In genomic region chr1:17419626-17420328, GRCh38 we compare ENCODE assay signal across 8 cellular contexts. TPM values are rescaled to one million over a fixed set of nuclear protein-coding genes. Genes with fewer than 3 reads are reported as not detected.
DNase-seq lines count a peak whose midpoint lies in the region; ATAC-seq and TF ChIP-seq lines count a peak whose summit lies in the region.

No MANE protein-coding gene starts in this region.

- peaks cover 47% of the 10 kb centered on the region; the same call in 1 of the 2 replicates for H3K79me2 ChIP-seq in SK-N-SH (ENCODE audit: insufficient read depth)

- no peak overlapping the region for H2AFZ ChIP-seq in SK-N-SH (ENCODE audit: low read depth)

- H3K27me3 ChIP-seq in SK-N-SH (ENCODE audit: insufficient read depth) (no peaks in the 10 kb centered on the region), heart left ventricle (no peaks in the 10 kb centered on the region), prostate gland (replicated peaks; ENCODE audit: insufficient read depth) (no peaks in the 10 kb centered on the region)

- POLR2A ChIA-PET in SK-N-SH (lab: Yijun Ruan, JAX) = no interaction called here

- no peak for TF ChIP-seq EP300 in SK-N-SH (IDR thresholded peaks at IDR 0.05; ENCODE audit: borderline replicate concordance in 1 of 2, low read depth in 1 of 2, low read length in 1 of 2)

- CTCF ChIA-PET in SK-N-SH (lab: Yijun Ruan, JAX) = interaction anchor here (0.6 to 1.2 kb wide), 10 partner anchors 13 to 628 kb away, joined by 3 to 8 read pairs (median 4); no protein-coding TSS in a partner anchor

- TF ChIP-seq POLR2A in heart left ventricle (IDR thresholded peaks at IDR 0.05) (peak in 1 of 2 donors; percentile 23), prostate gland (IDR thresholded peaks at IDR 0.05) (no peak)

- H4K20me1 ChIP-seq in SK-N-SH (ENCODE audit: insufficient read depth) = peaks cover 37% of the 10 kb centered on the region

- H3K4me3 ChIP-seq in SK-N-SH (ENCODE audit: low read depth in 2 of 2, low read length in 1 of 2) (peak overlapping the region in 1 of 2 experiments; percentile 36; a peak in 1 of 4 replicates), heart left ventricle (peak overlapping the region in 1 of 12 donors; percentile 13), prostate gland (no peak overlapping the region)

- H3K4me2 ChIP-seq in SK-N-SH = no peak overlapping the region

- 47% methylated on average over 36 of the region's 42 CpGs for WGBS in SK-N-SH (ENCODE audit: low lambda C conversion rate)
- WGBS in heart left ventricle, 4 donors = 25 to 36% (median 28%) methylated on average over 28 to 42 of the region's 42 CpGs
- 35% methylated on average over 42 of the region's 42 CpGs for WGBS in prostate gland

- no peaks in the 10 kb centered on the region for H3K9me2 ChIP-seq in SK-N-SH

- H3K36me3 ChIP-seq in SK-N-SH (replicated peaks in 1 of 2; ENCODE audit: control insufficient read depth in 1 of 2, insufficient read depth in 2 of 2, low read length in 1 of 2) (peaks cover 58 to 84% of the 10 kb centered on the region in 2 experiments), heart left ventricle (peaks cover 0 to 100% (median 63%) of the 10 kb centered on the region in 9 donors), prostate gland (peaks cover 2 to 4% of the 10 kb centered on the region in 2 donors)

- peaks cover 27% of the 10 kb centered on the region for H3F3A ChIP-seq in SK-N-SH (replicated peaks; ENCODE audit: insufficient read depth)

- peak; percentile 76 for TF ChIP-seq RAD21 in SK-N-SH (IDR thresholded peaks at IDR 0.05; ENCODE audit: low read length)

- H3K4me1 ChIP-seq in SK-N-SH (ENCODE audit: control insufficient read depth in 1 of 2, insufficient read depth in 2 of 2, low read depth in 1 of 2, low read length in 1 of 2) (peaks cover 0 to 11% of the 10 kb centered on the region in 2 experiments; a peak in 1 of 4 replicates), heart left ventricle (peaks cover 0 to 29% (median 18%) of the 10 kb centered on the region in 12 donors), prostate gland (replicated peaks) (no peaks in the 10 kb centered on the region)

- peak; percentile 99 for TF ChIP-seq CTCF in SK-N-SH (IDR thresholded peaks at IDR 0.05)
- TF ChIP-seq CTCF in heart left ventricle (IDR thresholded peaks at IDR 0.05) = peak; percentile 99 to 100 (median 99)
- peak; percentile 96 to 99 (median 97) for TF ChIP-seq CTCF in prostate gland (IDR thresholded peaks at IDR 0.05)

- no peaks in the 10 kb centered on the region for H3K9me3 ChIP-seq in SK-N-SH
- H3K9me3 ChIP-seq in heart left ventricle = no peaks in the 10 kb centered on the region
- no peaks in the 10 kb centered on the region for H3K9me3 ChIP-seq in prostate gland

- DNase-seq in SIG-M5 treated with dmso at 0.1 percent for 504 hours (lab: John Stamatoyannopoulos, UW; ENCODE audit: unreplicated experiment) (peak; percentile 45), SIG-M5 (lab: John Stamatoyannopoulos, UW) (no peak), SK-N-SH (peak; percentile 93), heart left ventricle (peak; percentile 72 to 88 (median 76)), prostate gland (ENCODE audit: low spot score) (peak; percentile 46), NCI-H748 (lab: John Stamatoyannopoulos, UW; ENCODE audit: unreplicated experiment) (no peak), NCI-H2107 (lab: John Stamatoyannopoulos, UW) (no peak)
- DNase-seq in activated naive CD8-positive, alpha-beta T cell treated with anti-CD3 and anti-CD28 coated beads, Interleukin-2, amount 50 U/mL, for 16 hours (ENCODE audit: low read depth, low spot score) = peak; percentile 23

- no peak overlapping the region for H3K9ac ChIP-seq in SK-N-SH

- ATAC-seq in heart left ventricle = peak; percentile 47 to 88 (median 84)

- H3K27ac ChIP-seq in SK-N-SH (ENCODE audit: low read depth in 2 of 2, low read length in 1 of 2) (no peak overlapping the region), heart left ventricle (peak overlapping the region in 10 of 12 donors; percentile 36 to 81 (median 59)), prostate gland (no peak overlapping the region)

- intact Hi-C loops in heart left ventricle (cut with DNase I) = loop anchor here in 9 of 10 donors (1.0 to 10.0 kb wide), 8 partner anchors 19 to 195 kb away; partner anchors contain the start of gene RCC2 (in 2 of the 9)
- intact Hi-C loops in prostate gland (cut with DNase I) = loop anchor here (10.0 kb wide), 2 partner anchors 65 to 195 kb away; no protein-coding TSS in a partner anchor

TF ChIP-seq in SK-N-SH, 30 proteins besides CTCF, POLR2A, EP300 and RAD21:
- peak; percentile 56; the same call in 1 of the 2 replicates for TF ChIP-seq SMC3 (IDR thresholded peaks at IDR 0.05; ENCODE audit: low read depth, low read length)
- no peak for TF ChIP-seq FOXM1 (IDR thresholded peaks at IDR 0.05; ENCODE audit: low read depth)
TF ChIP-seq in SK-N-SH: peak in this region for 1.

RNA-seq across cellular contexts. Expression of gene RCC2, which starts 19.7 kb away (rescaled TPM):
- polyA plus RNA-seq in SK-N-SH (2012; rRNA removed) (48.2 and 53.8 TPM in 2 replicates), heart left ventricle (10 to 100 TPM in 1 of 2 donors, 1 to 10 TPM in 1; 6.1 to 15.2 TPM)
- 33.7 and 41.4 TPM in 2 replicates for polyA plus RNA-seq in SK-N-SH (2012; cell fraction: cytosol; rRNA removed)
- 101 and 121 TPM in 2 replicates for polyA plus RNA-seq in SK-N-SH (2012; cell fraction: nucleus; rRNA removed)
- total RNA-seq in heart left ventricle (10 to 100 TPM in 7 of 9 donors, 1 to 10 TPM in 2; 7.9 to 39.1 (median 14.3) TPM), prostate gland (10 to 100 TPM; 42.6 to 65.4 TPM)

RNA-seq across cellular contexts. Expression of gene PADI6, which starts 47.8 kb away (rescaled TPM):
- not detected in 2 replicates for polyA plus RNA-seq in SK-N-SH (2012; rRNA removed)
- polyA plus RNA-seq in SK-N-SH (2012; cell fraction: cytosol; rRNA removed) = not detected in 2 replicates
- not detected in 2 replicates for polyA plus RNA-seq in SK-N-SH (2012; cell fraction: nucleus; rRNA removed)
- total RNA-seq in heart left ventricle = not detected
- not detected for polyA plus RNA-seq in heart left ventricle
- total RNA-seq in prostate gland = not detected

Comparison
In these comparisons a context has a peak if more than half of its experiments do, and no peak if none do; other contexts are left out.
1. DNase-seq: peak in SIG-M5 treated with dmso at 0.1 percent for 504 hours (single experiment), SK-N-SH (single experiment), activated naive CD8-positive, alpha-beta T cell treated with anti-CD3 and anti-CD28 coated beads, Interleukin-2, amount 50 U/mL, for 16 hours (single experiment), heart left ventricle (5 of 5) and prostate gland (single experiment); none in SIG-M5 (single experiment), NCI-H748 (single experiment) and NCI-H2107 (single experiment).
2. H3K27ac ChIP-seq: peak in heart left ventricle (10 of 12); none in SK-N-SH (0 of 2) and prostate gland (0 of 2).
3. Peak in every context shown above with its lines, with median percentiles within 50 percentile points of each other: CTCF ChIP-seq.